Comparison of ENCODE assay signal across 8 cellular contexts in genomic region chr17:45098869-45099616, GRCh38. TPM values are rescaled to one million over a fixed set of nuclear protein-coding genes. Genes with fewer than 3 reads are reported as not detected.
DNase-seq lines count a peak whose midpoint lies in the region; ATAC-seq and TF ChIP-seq lines count a peak whose summit lies in the region.

No MANE protein-coding gene starts in this region.

- H3K27ac Mint-ChIP-seq in naive thymus-derived CD8-positive, alpha-beta T cell, result peak overlapping the region in 9 of 10 donors; percentile 28 to 73 (median 43)
- H3K27ac Mint-ChIP-seq in stimulated activated effector memory CD8-positive, alpha-beta T cell treated with anti-CD3 and anti-CD28 coated beads, Interleukin-12 subunit alpha, Interleukin-12 subunit beta, amount 100 ng/mL, for 72 hours, result peak overlapping the region; percentile 50

- H3K9me3 Mint-ChIP-seq in activated T-cell treated with anti-CD3 and anti-CD28 coated beads, Interleukin-2, amount 50 U/mL, for 4 hours, result no peaks in the 10 kb centered on the region
- H3K9me3 Mint-ChIP-seq in naive thymus-derived CD8-positive, alpha-beta T cell, result no peaks in the 10 kb centered on the region
- H3K9me3 Mint-ChIP-seq in stimulated activated effector memory CD8-positive, alpha-beta T cell treated with anti-CD3 and anti-CD28 coated beads, Interleukin-12 subunit alpha, Interleukin-12 subunit beta, amount 100 ng/mL, for 72 hours, result no peaks in the 10 kb centered on the region

- peaks cover 58% of the 10 kb centered on the region for H3K36me3 ChIP-seq in OCI-LY3 (replicated peaks; ENCODE audit: low read depth, low read length)
- peaks cover 72 to 97% (median 89%) of the 10 kb centered on the region in 4 donors for H3K36me3 ChIP-seq in esophagus muscularis mucosa

- H3K27me3 Mint-ChIP-seq in activated T-cell treated with anti-CD3 and anti-CD28 coated beads, Interleukin-2, amount 50 U/mL, for 4 hours (ENCODE audit: low read depth), result no peaks in the 10 kb centered on the region
- H3K27me3 Mint-ChIP-seq in naive thymus-derived CD8-positive, alpha-beta T cell, result no peaks in the 10 kb centered on the region

- POLR2A ChIA-PET in naive thymus-derived CD8-positive, alpha-beta T cell (lab: Charles Lee), result interaction anchor here (0.6 to 1.5 kb wide), 3 partner anchors 22 to 49 kb away, joined by 3 to 10 read pairs (median 3); partner anchors contain the start of gene NMT1

- peak; percentile 80 to 88 for ATAC-seq in activated T-cell treated with anti-CD3 and anti-CD28 coated beads, Interleukin-2, amount 50 U/mL, for 4 hours
- ATAC-seq in naive thymus-derived CD8-positive, alpha-beta T cell, result peak; percentile 89 to 90
- peak; percentile 89 for ATAC-seq in stimulated activated effector memory CD8-positive, alpha-beta T cell treated with anti-CD3 and anti-CD28 coated beads, Interleukin-12 subunit alpha, Interleukin-12 subunit beta, amount 100 ng/mL, for 72 hours
- no peak for ATAC-seq in GM21515 (IDR thresholded peaks at IDR 0.05; ENCODE audit: unreplicated experiment)

- peak; percentile 75 for DNase-seq in COLO668 (lab: John Stamatoyannopoulos, UW; ENCODE audit: unreplicated experiment)
- peak; percentile 96 for DNase-seq in HuH-7.5 (ENCODE audit: low spot score)
- peak; percentile 75 for DNase-seq in activated T-cell treated with anti-CD3 and anti-CD28 coated beads, Interleukin-2, amount 50 U/mL, for 4 hours
- DNase-seq in esophagus muscularis mucosa (ENCODE audit: extremely low spot score), result peak; percentile 96
- DNase-seq in naive thymus-derived CD8-positive, alpha-beta T cell, result peak; percentile 51 to 85 (median 69)
- peak; percentile 59 to 83 for DNase-seq in stimulated activated effector memory CD8-positive, alpha-beta T cell treated with anti-CD3 and anti-CD28 coated beads, Interleukin-12 subunit alpha, Interleukin-12 subunit beta, amount 100 ng/mL, for 72 hours (ENCODE audit: low spot score in 2 of 2)

- H3K4me1 ChIP-seq in OCI-LY3 (ENCODE audit: low read length) (peaks cover 15% of the 10 kb centered on the region), esophagus muscularis mucosa (peaks cover 42 to 54% (median 48%) of the 10 kb centered on the region in 4 donors)

- H3K27ac ChIP-seq in OCI-LY3 (ENCODE audit: low read length) (no peak overlapping the region), esophagus muscularis mucosa (replicated peaks in 1 of 4) (peak overlapping the region; percentile 61 to 91 (median 76))

- no peak overlapping the region for H2AFZ ChIP-seq in OCI-LY3 (ENCODE audit: low read depth, low read length)

- TF ChIP-seq CTCF in OCI-LY3 (IDR thresholded peaks at IDR 0.05; ENCODE audit: low read depth, low read length), result peak; percentile 87
- peak; percentile 85 to 92 (median 90) for TF ChIP-seq CTCF in esophagus muscularis mucosa (IDR thresholded peaks at IDR 0.05)

- H3K4me3 ChIP-seq in OCI-LY3 (ENCODE audit: low read length) (no peak overlapping the region), esophagus muscularis mucosa (no peak overlapping the region)

- 42% methylated on average over 9 of the region's 9 CpGs for WGBS in esophagus muscularis mucosa

- no peak overlapping the region for H3K9ac ChIP-seq in OCI-LY3 (ENCODE audit: low read length)

- H3K27me3 ChIP-seq in OCI-LY3 (ENCODE audit: low read depth, low read length) (no peaks in the 10 kb centered on the region), esophagus muscularis mucosa (no peaks in the 10 kb centered on the region)

- no peaks in the 10 kb centered on the region for H4K20me1 ChIP-seq in OCI-LY3 (ENCODE audit: insufficient read depth, low read length)

- no peak overlapping the region for H3K4me2 ChIP-seq in OCI-LY3 (ENCODE audit: low read length)

- peaks cover 7% of the 10 kb centered on the region; the same call in 1 of the 2 replicates for H3K79me2 ChIP-seq in OCI-LY3 (ENCODE audit: low read length)

- no peaks in the 10 kb centered on the region for H3K9me3 ChIP-seq in OCI-LY3 (ENCODE audit: insufficient read depth, low read length)
- no peaks in the 10 kb centered on the region for H3K9me3 ChIP-seq in esophagus muscularis mucosa

- TF ChIP-seq POLR2A in esophagus muscularis mucosa (IDR thresholded peaks at IDR 0.05; ENCODE audit: low read depth), result no peak

- H3K36me3 Mint-ChIP-seq in activated T-cell treated with anti-CD3 and anti-CD28 coated beads, Interleukin-2, amount 50 U/mL, for 4 hours (ENCODE audit: insufficient read depth), result peaks cover 35% of the 10 kb centered on the region
- peaks cover 0 to 80% (median 19%) of the 10 kb centered on the region in 3 donors for H3K36me3 Mint-ChIP-seq in naive thymus-derived CD8-positive, alpha-beta T cell
- peaks cover 100% of the 10 kb centered on the region for H3K36me3 Mint-ChIP-seq in stimulated activated effector memory CD8-positive, alpha-beta T cell treated with anti-CD3 and anti-CD28 coated beads, Interleukin-12 subunit alpha, Interleukin-12 subunit beta, amount 100 ng/mL, for 72 hours

- intact Hi-C loops in esophagus muscularis mucosa (cut with DNase I), result loop anchor here (2.0 to 5.0 kb wide), 4 partner anchors 33 to 178 kb away; partner anchors contain the start of genes DCAKD and PLCD3

- no peak for TF ChIP-seq EP300 in esophagus muscularis mucosa (IDR thresholded peaks at IDR 0.05)

- H3K4me3 Mint-ChIP-seq in activated T-cell treated with anti-CD3 and anti-CD28 coated beads, Interleukin-2, amount 50 U/mL, for 4 hours, result no peak overlapping the region
- no peak overlapping the region for H3K4me3 Mint-ChIP-seq in naive thymus-derived CD8-positive, alpha-beta T cell
- H3K4me3 Mint-ChIP-seq in stimulated activated effector memory CD8-positive, alpha-beta T cell treated with anti-CD3 and anti-CD28 coated beads, Interleukin-12 subunit alpha, Interleukin-12 subunit beta, amount 100 ng/mL, for 72 hours, result no peak overlapping the region

- H3K4me1 Mint-ChIP-seq in activated T-cell treated with anti-CD3 and anti-CD28 coated beads, Interleukin-2, amount 50 U/mL, for 4 hours (ENCODE audit: low read depth), result peaks cover 2% of the 10 kb centered on the region
- H3K4me1 Mint-ChIP-seq in naive thymus-derived CD8-positive, alpha-beta T cell, result peaks cover 0 to 10% (median 2%) of the 10 kb centered on the region in 4 donors
- H3K4me1 Mint-ChIP-seq in stimulated activated effector memory CD8-positive, alpha-beta T cell treated with anti-CD3 and anti-CD28 coated beads, Interleukin-12 subunit alpha, Interleukin-12 subunit beta, amount 100 ng/mL, for 72 hours, result no peaks in the 10 kb centered on the region

RNA-seq across cellular contexts. Expression of gene PLCD3, which starts 33.3 kb away (rescaled TPM):
- total RNA-seq in activated T-cell treated with anti-CD3 and anti-CD28 coated beads, Interleukin-2, amount 50 U/mL, for 4 hours, result 1 to 10 TPM; 3.5 to 5.5 (median 3.5) TPM
- 100 to 1,000 TPM in 2 of 4 donors, 10 to 100 TPM in 2; 49.4 to 154 (median 106) TPM for total RNA-seq in esophagus muscularis mucosa
- total RNA-seq in naive thymus-derived CD8-positive, alpha-beta T cell, result 1 to 10 TPM; 1.6 to 4.0 TPM
- under 1 TPM; 0.35 to 0.65 (median 0.56) TPM for polyA plus RNA-seq in naive thymus-derived CD8-positive, alpha-beta T cell

RNA-seq across cellular contexts. Expression of gene ACBD4, which starts 36.4 kb away (rescaled TPM):
- 1 to 10 TPM; 4.5 to 5.7 (median 4.7) TPM for total RNA-seq in activated T-cell treated with anti-CD3 and anti-CD28 coated beads, Interleukin-2, amount 50 U/mL, for 4 hours
- 10 to 100 TPM; 20.9 to 34.8 (median 23.5) TPM for total RNA-seq in esophagus muscularis mucosa
- total RNA-seq in naive thymus-derived CD8-positive, alpha-beta T cell, result 10 to 100 TPM; 39.4 to 48.5 TPM
- 10 to 100 TPM; 10.5 to 17.4 (median 11.7) TPM for polyA plus RNA-seq in naive thymus-derived CD8-positive, alpha-beta T cell

RNA-seq across cellular contexts. Expression of gene NMT1, which starts 37.9 kb away (rescaled TPM):
- total RNA-seq in activated T-cell treated with anti-CD3 and anti-CD28 coated beads, Interleukin-2, amount 50 U/mL, for 4 hours, result 100 to 1,000 TPM; 228 to 255 (median 241) TPM
- 10 to 100 TPM; 58.5 to 79.3 (median 65.1) TPM for total RNA-seq in esophagus muscularis mucosa
- total RNA-seq in naive thymus-derived CD8-positive, alpha-beta T cell, result 100 to 1,000 TPM; 130 to 139 TPM
- polyA plus RNA-seq in naive thymus-derived CD8-positive, alpha-beta T cell, result 10 to 100 TPM; 55.2 to 70.8 (median 65.0) TPM

RNA-seq across cellular contexts. Expression of gene DCAKD, which starts 47.6 kb away (rescaled TPM):
- total RNA-seq in activated T-cell treated with anti-CD3 and anti-CD28 coated beads, Interleukin-2, amount 50 U/mL, for 4 hours, result 10 to 100 TPM; 17.3 to 21.1 (median 19.1) TPM
- 10 to 100 TPM; 50.3 to 68.8 (median 57.9) TPM for total RNA-seq in esophagus muscularis mucosa
- total RNA-seq in naive thymus-derived CD8-positive, alpha-beta T cell, result 10 to 100 TPM; 36.1 to 37.9 TPM
- 10 to 100 TPM; 13.1 to 16.1 (median 16.0) TPM for polyA plus RNA-seq in naive thymus-derived CD8-positive, alpha-beta T cell

RNA-seq across cellular contexts. Expression of gene HEXIM1, which starts 49.2 kb away (rescaled TPM):
- 10 to 100 TPM; 49.6 to 60.8 (median 51.3) TPM for total RNA-seq in activated T-cell treated with anti-CD3 and anti-CD28 coated beads, Interleukin-2, amount 50 U/mL, for 4 hours
- 10 to 100 TPM; 32.1 to 58.2 (median 45.3) TPM for total RNA-seq in esophagus muscularis mucosa
- 10 to 100 TPM; 34.3 to 35.1 TPM for total RNA-seq in naive thymus-derived CD8-positive, alpha-beta T cell
- 1 to 10 TPM; 4.9 to 6.8 (median 5.4) TPM for polyA plus RNA-seq in naive thymus-derived CD8-positive, alpha-beta T cell

Comparison
In these comparisons a context has a peak if more than half of its experiments do, and no peak if none do; other contexts are left out.
1. RNA of gene PLCD3, which starts 33.3 kb away (total RNA-seq): 49.4 to 154 TPM in esophagus muscularis mucosa; 1.6 to 4.0 TPM in naive thymus-derived CD8-positive, alpha-beta T cell and 3.5 to 5.5 TPM in activated T-cell treated with anti-CD3 and anti-CD28 coated beads, Interleukin-2, amount 50 U/mL, for 4 hours; every median in the first group is over 4 times any median in the second.
2. Peak in every context shown above with its lines, with median percentiles within 50 percentile points of each other: DNase-seq.